ENCODE assay signal across 1 cellular context in the genomic region with DNA sequence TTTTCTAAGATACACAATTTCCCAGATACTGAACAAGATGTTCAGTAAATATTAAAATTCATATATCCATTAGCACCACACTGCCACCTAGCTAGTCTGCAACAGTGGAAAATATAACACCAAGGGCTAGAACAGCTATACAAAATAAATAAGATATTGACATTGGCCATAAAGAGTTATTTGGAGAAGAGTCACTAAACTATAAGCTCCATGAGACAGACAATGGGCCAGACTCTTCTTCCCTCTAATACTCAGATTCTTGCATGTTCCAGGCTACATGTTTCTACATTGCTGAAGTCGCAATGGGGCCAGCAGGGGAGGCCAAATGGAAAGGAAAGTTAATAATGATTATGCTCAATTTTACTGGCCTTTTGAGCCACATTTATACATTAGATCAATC.
TF ChIP-seq lines count a peak whose summit lies in the region.

No MANE protein-coding gene starts in this region.

TF ChIP-seq in WTC11, 78 proteins besides CTCF, POLR2A, EP300 and RAD21 (continued from another document):
- TF ChIP-seq, protein P1, sequence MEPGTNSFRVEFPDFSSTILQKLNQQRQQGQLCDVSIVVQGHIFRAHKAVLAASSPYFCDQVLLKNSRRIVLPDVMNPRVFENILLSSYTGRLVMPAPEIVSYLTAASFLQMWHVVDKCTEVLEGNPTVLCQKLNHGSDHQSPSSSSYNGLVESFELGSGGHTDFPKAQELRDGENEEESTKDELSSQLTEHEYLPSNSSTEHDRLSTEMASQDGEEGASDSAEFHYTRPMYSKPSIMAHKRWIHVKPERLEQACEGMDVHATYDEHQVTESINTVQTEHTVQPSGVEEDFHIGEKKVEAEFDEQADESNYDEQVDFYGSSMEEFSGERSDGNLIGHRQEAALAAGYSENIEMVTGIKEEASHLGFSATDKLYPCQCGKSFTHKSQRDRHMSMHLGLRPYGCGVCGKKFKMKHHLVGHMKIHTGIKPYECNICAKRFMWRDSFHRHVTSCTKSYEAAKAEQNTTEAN (CRISPR knock-in tag; IDR thresholded peaks at IDR 0.05): no peak
- no peak for TF ChIP-seq NFE2L1 (CRISPR knock-in tag; IDR thresholded peaks at IDR 0.05)
- no peak for TF ChIP-seq ZNF121 (CRISPR knock-in tag; IDR thresholded peaks at IDR 0.05)
